ENCODE assay signal across 9 cellular contexts in the genomic region with DNA sequence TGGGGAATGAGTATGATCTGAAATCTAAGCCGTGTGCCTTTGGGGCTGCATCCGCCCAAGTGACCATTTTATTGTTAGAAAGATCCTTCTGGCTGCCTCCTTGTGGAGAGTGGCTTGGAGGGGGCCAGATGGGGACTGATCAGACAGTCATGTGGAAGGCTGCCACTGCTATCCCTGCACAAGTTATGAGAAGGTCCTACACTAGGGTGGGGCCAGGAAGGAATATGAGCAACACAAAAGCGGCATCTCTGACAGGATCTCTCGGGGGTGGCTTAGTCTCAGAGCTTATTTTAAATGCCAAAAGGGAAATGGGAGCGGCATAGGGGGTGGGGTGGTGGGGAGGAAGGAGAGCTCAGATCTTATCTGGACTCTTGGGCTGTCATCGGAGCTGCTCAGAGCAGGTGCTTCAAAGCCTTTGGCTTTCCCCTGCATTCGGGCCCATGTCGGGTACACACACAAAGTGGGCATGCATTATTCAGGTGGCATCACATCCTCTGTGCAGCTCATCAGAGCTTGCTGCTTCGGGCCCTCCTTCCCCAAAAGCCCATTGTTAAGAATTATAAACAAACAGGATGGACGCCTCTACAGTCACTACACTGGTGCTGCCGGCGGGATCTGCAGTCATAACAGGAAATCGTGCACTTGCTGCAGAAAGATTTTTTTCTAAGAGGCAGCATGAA.
A peak's percentile ranks its signal among the peaks of the same experiment; 100 is the strongest.
DNase-seq lines count a peak whose midpoint lies in the region; ATAC-seq, FAIRE-seq and TF ChIP-seq lines count a peak whose summit lies in the region.
"Had no signal": no experiment of that assay in that cellular context is flagged by ENCODE, and none has a peak within 500 bp of the region (broad histone marks: within the 10 kb centered on the region; RNA-seq: fewer than 3 reads in every experiment).

No MANE protein-coding gene starts in this region.

- intact Hi-C loops in mucosa of descending colon (cut with DNase I, micrococcal nuclease) (no loop called here), ovary (cut with DNase I) (no loop called here), ascending aorta (cut with DNase I) (no loop called here)

- H3K27ac ChIP-seq in ovary (no peak overlapping the region), ascending aorta (no peak overlapping the region)

- WGBS in ovary, 3 donors = 67 to 76% (median 73%) methylated on average over 13 of the region's 13 CpGs

- no peak overlapping the region for H3K27ac Mint-ChIP-seq in stimulated activated effector memory CD8-positive, alpha-beta T cell treated with anti-CD3 and anti-CD28 coated beads, Interleukin-12 subunit alpha, Interleukin-12 subunit beta, amount 100 ng/mL, for 72 hours

- H3K27me3 ChIP-seq in ovary (no peaks in the 10 kb centered on the region), ascending aorta (no peaks in the 10 kb centered on the region)

- H3K9me3 Mint-ChIP-seq in activated T-cell treated with anti-CD3 and anti-CD28 coated beads, Interleukin-2, amount 50 U/mL, for 4 hours = peaks cover 13% of the 10 kb centered on the region
- H3K9me3 Mint-ChIP-seq in stimulated activated effector memory CD8-positive, alpha-beta T cell treated with anti-CD3 and anti-CD28 coated beads, Interleukin-12 subunit alpha, Interleukin-12 subunit beta, amount 100 ng/mL, for 72 hours = peaks cover 7% of the 10 kb centered on the region

- H3K9me3 ChIP-seq in mucosa of descending colon = peaks cover 3% of the 10 kb centered on the region
- H3K9me3 ChIP-seq in ovary = no peaks in the 10 kb centered on the region
- H3K9me3 ChIP-seq in ascending aorta = no peaks in the 10 kb centered on the region

- TF ChIP-seq EP300 in ovary (IDR thresholded peaks at IDR 0.05) = no peak

- no peaks in the 10 kb centered on the region for H3K27me3 Mint-ChIP-seq in activated T-cell treated with anti-CD3 and anti-CD28 coated beads, Interleukin-2, amount 50 U/mL, for 4 hours (ENCODE audit: low read depth)

- DNase-seq in T-helper 9 cell = peak; percentile 67
- DNase-seq in activated T-cell treated with anti-CD3 and anti-CD28 coated beads, Interleukin-2, amount 50 U/mL, for 4 hours = peak; percentile 47
- peak; percentile 22 to 69 (median 33) for DNase-seq in mucosa of descending colon
- DNase-seq in stimulated activated effector memory CD8-positive, alpha-beta T cell treated with anti-CD3 and anti-CD28 coated beads, Interleukin-12 subunit alpha, Interleukin-12 subunit beta, amount 100 ng/mL, for 72 hours (ENCODE audit: low spot score in 2 of 2) = peak; percentile 22 to 74
- DNase-seq in RCC 7860 (ENCODE audit: low spot score) = no peak
- DNase-seq in ovary = no peak
- DNase-seq in 8988T = no peak
- no peak for DNase-seq in ascending aorta (ENCODE audit: low spot score in 2 of 2)
- DNase-seq: IMR-90 had no signal

- H3K4me1 ChIP-seq in mucosa of descending colon (ENCODE audit: low read depth) (no peaks in the 10 kb centered on the region), ovary (ENCODE audit: insufficient read depth) (no peaks in the 10 kb centered on the region), ascending aorta (no peaks in the 10 kb centered on the region)

- FAIRE-seq in RCC 7860 (lab: Jason Lieb, UNC) = no peak

- no peak for TF ChIP-seq POLR2A in ovary (IDR thresholded peaks at IDR 0.05)

- H3K4me1 Mint-ChIP-seq in activated T-cell treated with anti-CD3 and anti-CD28 coated beads, Interleukin-2, amount 50 U/mL, for 4 hours (ENCODE audit: low read depth) = peaks cover 31% of the 10 kb centered on the region
- peaks cover 9% of the 10 kb centered on the region for H3K4me1 Mint-ChIP-seq in stimulated activated effector memory CD8-positive, alpha-beta T cell treated with anti-CD3 and anti-CD28 coated beads, Interleukin-12 subunit alpha, Interleukin-12 subunit beta, amount 100 ng/mL, for 72 hours

- TF ChIP-seq CTCF in mucosa of descending colon (IDR thresholded peaks at IDR 0.05) = no peak
- TF ChIP-seq CTCF in ovary (IDR thresholded peaks at IDR 0.05) = no peak
- no peak for TF ChIP-seq CTCF in ascending aorta (IDR thresholded peaks at IDR 0.05)

- H3K36me3 ChIP-seq in mucosa of descending colon (ENCODE audit: low read depth) (no peaks in the 10 kb centered on the region), ovary (no peaks in the 10 kb centered on the region), ascending aorta (no peaks in the 10 kb centered on the region)

- H3K4me3 ChIP-seq in mucosa of descending colon (no peak overlapping the region), ovary (no peak overlapping the region), ascending aorta (no peak overlapping the region)

- peak; percentile 77 for ATAC-seq in activated T-cell treated with anti-CD3 and anti-CD28 coated beads, Interleukin-2, amount 50 U/mL, for 4 hours
- peak; percentile 80 for ATAC-seq in mucosa of descending colon
- ATAC-seq in stimulated activated effector memory CD8-positive, alpha-beta T cell treated with anti-CD3 and anti-CD28 coated beads, Interleukin-12 subunit alpha, Interleukin-12 subunit beta, amount 100 ng/mL, for 72 hours = peak; percentile 91

- no peak overlapping the region for H3K4me3 Mint-ChIP-seq in activated T-cell treated with anti-CD3 and anti-CD28 coated beads, Interleukin-2, amount 50 U/mL, for 4 hours
- H3K4me3 Mint-ChIP-seq in stimulated activated effector memory CD8-positive, alpha-beta T cell treated with anti-CD3 and anti-CD28 coated beads, Interleukin-12 subunit alpha, Interleukin-12 subunit beta, amount 100 ng/mL, for 72 hours = no peak overlapping the region

- H3K36me3 Mint-ChIP-seq in activated T-cell treated with anti-CD3 and anti-CD28 coated beads, Interleukin-2, amount 50 U/mL, for 4 hours (ENCODE audit: insufficient read depth) = no peaks in the 10 kb centered on the region
- H3K36me3 Mint-ChIP-seq in stimulated activated effector memory CD8-positive, alpha-beta T cell treated with anti-CD3 and anti-CD28 coated beads, Interleukin-12 subunit alpha, Interleukin-12 subunit beta, amount 100 ng/mL, for 72 hours = no peaks in the 10 kb centered on the region

Comparison
In these comparisons a context has a peak if more than half of its experiments do, and no peak if none do; other contexts are left out.
1. DNase-seq: peak in T-helper 9 cell (single experiment), activated T-cell treated with anti-CD3 and anti-CD28 coated beads, Interleukin-2, amount 50 U/mL, for 4 hours (single experiment), mucosa of descending colon (3 of 3) and stimulated activated effector memory CD8-positive, alpha-beta T cell treated with anti-CD3 and anti-CD28 coated beads, Interleukin-12 subunit alpha, Interleukin-12 subunit beta, amount 100 ng/mL, for 72 hours (2 of 2); none in RCC 7860 (single experiment), ovary (0 of 5), 8988T (single experiment) and ascending aorta (0 of 2).
2. Peak in every context shown above with its lines, with median percentiles within 50 percentile points of each other: ATAC-seq.